In the genomic region with DNA sequence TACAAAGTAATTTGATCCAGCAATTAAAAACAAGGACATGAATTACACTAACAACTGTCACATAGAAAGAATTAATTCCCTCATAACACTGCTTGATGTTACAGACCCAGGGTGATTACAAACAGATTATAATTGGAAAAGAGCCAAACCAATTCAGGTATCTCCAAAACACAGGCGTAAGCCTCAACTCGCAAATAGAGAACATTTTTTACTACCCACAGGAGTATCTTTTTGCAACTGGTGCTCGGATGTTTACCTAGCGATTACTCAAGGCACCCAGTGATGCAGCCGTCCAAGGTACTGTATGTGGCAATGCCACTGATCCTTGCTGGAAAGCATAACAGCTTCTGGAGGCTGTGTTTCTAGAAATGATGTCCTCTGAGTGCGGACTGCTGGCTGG, we compare ENCODE assay signal across 1 cellular context.
TF ChIP-seq lines count a peak whose summit lies in the region.

No MANE protein-coding gene starts in this region.

TF ChIP-seq in HepG2, 621 proteins besides CTCF, POLR2A, EP300 and RAD21 (continued from another document and continues in another):
- TF ChIP-seq, protein P1, sequence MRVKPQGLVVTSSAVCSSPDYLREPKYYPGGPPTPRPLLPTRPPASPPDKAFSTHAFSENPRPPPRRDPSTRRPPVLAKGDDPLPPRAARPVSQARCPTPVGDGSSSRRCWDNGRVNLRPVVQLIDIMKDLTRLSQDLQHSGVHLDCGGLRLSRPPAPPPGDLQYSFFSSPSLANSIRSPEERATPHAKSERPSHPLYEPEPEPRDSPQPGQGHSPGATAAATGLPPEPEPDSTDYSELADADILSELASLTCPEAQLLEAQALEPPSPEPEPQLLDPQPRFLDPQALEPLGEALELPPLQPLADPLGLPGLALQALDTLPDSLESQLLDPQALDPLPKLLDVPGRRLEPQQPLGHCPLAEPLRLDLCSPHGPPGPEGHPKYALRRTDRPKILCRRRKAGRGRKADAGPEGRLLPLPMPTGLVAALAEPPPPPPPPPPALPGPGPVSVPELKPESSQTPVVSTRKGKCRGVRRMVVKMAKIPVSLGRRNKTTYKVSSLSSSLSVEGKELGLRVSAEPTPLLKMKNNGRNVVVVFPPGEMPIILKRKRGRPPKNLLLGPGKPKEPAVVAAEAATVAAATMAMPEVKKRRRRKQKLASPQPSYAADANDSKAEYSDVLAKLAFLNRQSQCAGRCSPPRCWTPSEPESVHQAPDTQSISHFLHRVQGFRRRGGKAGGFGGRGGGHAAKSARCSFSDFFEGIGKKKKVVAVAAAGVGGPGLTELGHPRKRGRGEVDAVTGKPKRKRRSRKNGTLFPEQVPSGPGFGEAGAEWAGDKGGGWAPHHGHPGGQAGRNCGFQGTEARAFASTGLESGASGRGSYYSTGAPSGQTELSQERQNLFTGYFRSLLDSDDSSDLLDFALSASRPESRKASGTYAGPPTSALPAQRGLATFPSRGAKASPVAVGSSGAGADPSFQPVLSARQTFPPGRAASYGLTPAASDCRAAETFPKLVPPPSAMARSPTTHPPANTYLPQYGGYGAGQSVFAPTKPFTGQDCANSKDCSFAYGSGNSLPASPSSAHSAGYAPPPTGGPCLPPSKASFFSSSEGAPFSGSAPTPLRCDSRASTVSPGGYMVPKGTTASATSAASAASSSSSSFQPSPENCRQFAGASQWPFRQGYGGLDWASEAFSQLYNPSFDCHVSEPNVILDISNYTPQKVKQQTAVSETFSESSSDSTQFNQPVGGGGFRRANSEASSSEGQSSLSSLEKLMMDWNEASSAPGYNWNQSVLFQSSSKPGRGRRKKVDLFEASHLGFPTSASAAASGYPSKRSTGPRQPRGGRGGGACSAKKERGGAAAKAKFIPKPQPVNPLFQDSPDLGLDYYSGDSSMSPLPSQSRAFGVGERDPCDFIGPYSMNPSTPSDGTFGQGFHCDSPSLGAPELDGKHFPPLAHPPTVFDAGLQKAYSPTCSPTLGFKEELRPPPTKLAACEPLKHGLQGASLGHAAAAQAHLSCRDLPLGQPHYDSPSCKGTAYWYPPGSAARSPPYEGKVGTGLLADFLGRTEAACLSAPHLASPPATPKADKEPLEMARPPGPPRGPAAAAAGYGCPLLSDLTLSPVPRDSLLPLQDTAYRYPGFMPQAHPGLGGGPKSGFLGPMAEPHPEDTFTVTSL (CRISPR knock-in tag; IDR thresholded peaks at IDR 0.05; ENCODE audit: borderline replicate concordance) = peak; percentile 72
- TF ChIP-seq ZFP37 (CRISPR knock-in tag; IDR thresholded peaks at IDR 0.05; ENCODE audit: borderline replicate concordance) (no peak), REPIN1 (CRISPR knock-in tag; IDR thresholded peaks at IDR 0.05; ENCODE audit: borderline replicate concordance, low read depth) (no peak), KDM1A (CRISPR knock-in tag; IDR thresholded peaks at IDR 0.05) (peak; percentile 58; the same call in 1 of the 2 replicates), ZSCAN22 (CRISPR knock-in tag; IDR thresholded peaks at IDR 0.05) (no peak), ZNF296 (CRISPR knock-in tag; conservative IDR thresholded peaks at IDR 0.05) (no peak), ZNF333 (CRISPR knock-in tag; IDR thresholded peaks at IDR 0.05; ENCODE audit: borderline replicate concordance) (no peak), CREM (IDR thresholded peaks at IDR 0.05) (no peak), CREM (CRISPR knock-in tag; IDR thresholded peaks at IDR 0.05) (no peak), ZNF660 (CRISPR knock-in tag; IDR thresholded peaks at IDR 0.05; ENCODE audit: borderline replicate concordance, low read depth) (no peak), ZNF143 (CRISPR knock-in tag; IDR thresholded peaks at IDR 0.05) (no peak), ZNF382 (CRISPR knock-in tag; IDR thresholded peaks at IDR 0.05; ENCODE audit: borderline replicate concordance) (no peak), ISX (CRISPR knock-in tag; conservative IDR thresholded peaks at IDR 0.05) (no peak), ZNF383 (CRISPR knock-in tag; IDR thresholded peaks at IDR 0.05; ENCODE audit: borderline replicate concordance) (no peak), SALL1 (CRISPR knock-in tag; IDR thresholded peaks at IDR 0.05) (no peak; the same call in 1 of the 2 replicates), FOXA1 (IDR thresholded peaks at IDR 0.05) (no peak), FOXA1 (CRISPR knock-in tag; IDR thresholded peaks at IDR 0.05) (peak; percentile 93), ZNF343 (CRISPR knock-in tag; IDR thresholded peaks at IDR 0.05) (no peak), LCORL (IDR thresholded peaks at IDR 0.05) (no peak), LCORL (CRISPR knock-in tag; IDR thresholded peaks at IDR 0.05) (0 out of 2 replicates have a peak, but pooled peaks have one; percentile 25), RFX1 (IDR thresholded peaks at IDR 0.05) (no peak), BHLHE40 (IDR thresholded peaks at IDR 0.05; ENCODE audit: low read length) (no peak), MIER3 (CRISPR knock-in tag; IDR thresholded peaks at IDR 0.05; ENCODE audit: borderline replicate concordance) (peak; percentile 37; the same call in 1 of the 2 replicates), SP4 (CRISPR knock-in tag; IDR thresholded peaks at IDR 0.05) (no peak), GABPB1 (CRISPR knock-in tag; IDR thresholded peaks at IDR 0.05) (no peak), ZNF777 (CRISPR knock-in tag; IDR thresholded peaks at IDR 0.05) (no peak), GATAD1 (CRISPR knock-in tag; IDR thresholded peaks at IDR 0.05) (no peak), ISL2 (CRISPR knock-in tag; IDR thresholded peaks at IDR 0.05) (no peak), THYN1 (CRISPR knock-in tag; IDR thresholded peaks at IDR 0.05; ENCODE audit: borderline replicate concordance, low read depth) (no peak), EEA1 (CRISPR knock-in tag; IDR thresholded peaks at IDR 0.05; ENCODE audit: borderline replicate concordance) (no peak)
- TF ChIP-seq, protein P2, sequence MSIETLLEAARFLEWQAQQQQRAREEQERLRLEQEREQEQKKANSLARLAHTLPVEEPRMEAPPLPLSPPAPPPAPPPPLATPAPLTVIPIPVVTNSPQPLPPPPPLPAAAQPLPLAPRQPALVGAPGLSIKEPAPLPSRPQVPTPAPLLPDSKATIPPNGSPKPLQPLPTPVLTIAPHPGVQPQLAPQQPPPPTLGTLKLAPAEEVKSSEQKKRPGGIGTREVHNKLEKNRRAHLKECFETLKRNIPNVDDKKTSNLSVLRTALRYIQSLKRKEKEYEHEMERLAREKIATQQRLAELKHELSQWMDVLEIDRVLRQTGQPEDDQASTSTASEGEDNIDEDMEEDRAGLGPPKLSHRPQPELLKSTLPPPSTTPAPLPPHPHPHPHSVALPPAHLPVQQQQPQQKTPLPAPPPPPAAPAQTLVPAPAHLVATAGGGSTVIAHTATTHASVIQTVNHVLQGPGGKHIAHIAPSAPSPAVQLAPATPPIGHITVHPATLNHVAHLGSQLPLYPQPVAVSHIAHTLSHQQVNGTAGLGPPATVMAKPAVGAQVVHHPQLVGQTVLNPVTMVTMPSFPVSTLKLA (IDR thresholded peaks at IDR 0.05) = no peak
- TF ChIP-seq, protein P3, sequence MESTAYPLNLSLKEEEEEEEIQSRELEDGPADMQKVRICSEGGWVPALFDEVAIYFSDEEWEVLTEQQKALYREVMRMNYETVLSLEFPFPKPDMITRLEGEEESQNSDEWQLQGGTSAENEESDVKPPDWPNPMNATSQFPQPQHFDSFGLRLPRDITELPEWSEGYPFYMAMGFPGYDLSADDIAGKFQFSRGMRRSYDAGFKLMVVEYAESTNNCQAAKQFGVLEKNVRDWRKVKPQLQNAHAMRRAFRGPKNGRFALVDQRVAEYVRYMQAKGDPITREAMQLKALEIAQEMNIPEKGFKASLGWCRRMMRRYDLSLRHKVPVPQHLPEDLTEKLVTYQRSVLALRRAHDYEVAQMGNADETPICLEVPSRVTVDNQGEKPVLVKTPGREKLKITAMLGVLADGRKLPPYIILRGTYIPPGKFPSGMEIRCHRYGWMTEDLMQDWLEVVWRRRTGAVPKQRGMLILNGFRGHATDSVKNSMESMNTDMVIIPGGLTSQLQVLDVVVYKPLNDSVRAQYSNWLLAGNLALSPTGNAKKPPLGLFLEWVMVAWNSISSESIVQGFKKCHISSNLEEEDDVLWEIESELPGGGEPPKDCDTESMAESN (CRISPR knock-in tag; conservative IDR thresholded peaks at IDR 0.05) = no peak
- TF ChIP-seq, protein P4, sequence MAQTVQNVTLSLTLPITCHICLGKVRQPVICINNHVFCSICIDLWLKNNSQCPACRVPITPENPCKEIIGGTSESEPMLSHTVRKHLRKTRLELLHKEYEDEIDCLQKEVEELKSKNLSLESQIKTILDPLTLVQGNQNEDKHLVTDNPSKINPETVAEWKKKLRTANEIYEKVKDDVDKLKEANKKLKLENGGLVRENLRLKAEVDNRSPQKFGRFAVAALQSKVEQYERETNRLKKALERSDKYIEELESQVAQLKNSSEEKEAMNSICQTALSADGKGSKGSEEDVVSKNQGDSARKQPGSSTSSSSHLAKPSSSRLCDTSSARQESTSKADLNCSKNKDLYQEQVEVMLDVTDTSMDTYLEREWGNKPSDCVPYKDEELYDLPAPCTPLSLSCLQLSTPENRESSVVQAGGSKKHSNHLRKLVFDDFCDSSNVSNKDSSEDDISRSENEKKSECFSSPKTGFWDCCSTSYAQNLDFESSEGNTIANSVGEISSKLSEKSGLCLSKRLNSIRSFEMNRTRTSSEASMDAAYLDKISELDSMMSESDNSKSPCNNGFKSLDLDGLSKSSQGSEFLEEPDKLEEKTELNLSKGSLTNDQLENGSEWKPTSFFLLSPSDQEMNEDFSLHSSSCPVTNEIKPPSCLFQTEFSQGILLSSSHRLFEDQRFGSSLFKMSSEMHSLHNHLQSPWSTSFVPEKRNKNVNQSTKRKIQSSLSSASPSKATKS (CRISPR knock-in tag; IDR thresholded peaks at IDR 0.05) = no peak
- TF ChIP-seq, protein P5, sequence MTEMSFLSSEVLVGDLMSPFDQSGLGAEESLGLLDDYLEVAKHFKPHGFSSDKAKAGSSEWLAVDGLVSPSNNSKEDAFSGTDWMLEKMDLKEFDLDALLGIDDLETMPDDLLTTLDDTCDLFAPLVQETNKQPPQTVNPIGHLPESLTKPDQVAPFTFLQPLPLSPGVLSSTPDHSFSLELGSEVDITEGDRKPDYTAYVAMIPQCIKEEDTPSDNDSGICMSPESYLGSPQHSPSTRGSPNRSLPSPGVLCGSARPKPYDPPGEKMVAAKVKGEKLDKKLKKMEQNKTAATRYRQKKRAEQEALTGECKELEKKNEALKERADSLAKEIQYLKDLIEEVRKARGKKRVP (CRISPR knock-in tag; IDR thresholded peaks at IDR 0.05) = no peak
- TF ChIP-seq, protein P6, sequence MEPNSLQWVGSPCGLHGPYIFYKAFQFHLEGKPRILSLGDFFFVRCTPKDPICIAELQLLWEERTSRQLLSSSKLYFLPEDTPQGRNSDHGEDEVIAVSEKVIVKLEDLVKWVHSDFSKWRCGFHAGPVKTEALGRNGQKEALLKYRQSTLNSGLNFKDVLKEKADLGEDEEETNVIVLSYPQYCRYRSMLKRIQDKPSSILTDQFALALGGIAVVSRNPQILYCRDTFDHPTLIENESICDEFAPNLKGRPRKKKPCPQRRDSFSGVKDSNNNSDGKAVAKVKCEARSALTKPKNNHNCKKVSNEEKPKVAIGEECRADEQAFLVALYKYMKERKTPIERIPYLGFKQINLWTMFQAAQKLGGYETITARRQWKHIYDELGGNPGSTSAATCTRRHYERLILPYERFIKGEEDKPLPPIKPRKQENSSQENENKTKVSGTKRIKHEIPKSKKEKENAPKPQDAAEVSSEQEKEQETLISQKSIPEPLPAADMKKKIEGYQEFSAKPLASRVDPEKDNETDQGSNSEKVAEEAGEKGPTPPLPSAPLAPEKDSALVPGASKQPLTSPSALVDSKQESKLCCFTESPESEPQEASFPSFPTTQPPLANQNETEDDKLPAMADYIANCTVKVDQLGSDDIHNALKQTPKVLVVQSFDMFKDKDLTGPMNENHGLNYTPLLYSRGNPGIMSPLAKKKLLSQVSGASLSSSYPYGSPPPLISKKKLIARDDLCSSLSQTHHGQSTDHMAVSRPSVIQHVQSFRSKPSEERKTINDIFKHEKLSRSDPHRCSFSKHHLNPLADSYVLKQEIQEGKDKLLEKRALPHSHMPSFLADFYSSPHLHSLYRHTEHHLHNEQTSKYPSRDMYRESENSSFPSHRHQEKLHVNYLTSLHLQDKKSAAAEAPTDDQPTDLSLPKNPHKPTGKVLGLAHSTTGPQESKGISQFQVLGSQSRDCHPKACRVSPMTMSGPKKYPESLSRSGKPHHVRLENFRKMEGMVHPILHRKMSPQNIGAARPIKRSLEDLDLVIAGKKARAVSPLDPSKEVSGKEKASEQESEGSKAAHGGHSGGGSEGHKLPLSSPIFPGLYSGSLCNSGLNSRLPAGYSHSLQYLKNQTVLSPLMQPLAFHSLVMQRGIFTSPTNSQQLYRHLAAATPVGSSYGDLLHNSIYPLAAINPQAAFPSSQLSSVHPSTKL (CRISPR knock-in tag; IDR thresholded peaks at IDR 0.05) = peak; percentile 72
- TF ChIP-seq, protein P7, sequence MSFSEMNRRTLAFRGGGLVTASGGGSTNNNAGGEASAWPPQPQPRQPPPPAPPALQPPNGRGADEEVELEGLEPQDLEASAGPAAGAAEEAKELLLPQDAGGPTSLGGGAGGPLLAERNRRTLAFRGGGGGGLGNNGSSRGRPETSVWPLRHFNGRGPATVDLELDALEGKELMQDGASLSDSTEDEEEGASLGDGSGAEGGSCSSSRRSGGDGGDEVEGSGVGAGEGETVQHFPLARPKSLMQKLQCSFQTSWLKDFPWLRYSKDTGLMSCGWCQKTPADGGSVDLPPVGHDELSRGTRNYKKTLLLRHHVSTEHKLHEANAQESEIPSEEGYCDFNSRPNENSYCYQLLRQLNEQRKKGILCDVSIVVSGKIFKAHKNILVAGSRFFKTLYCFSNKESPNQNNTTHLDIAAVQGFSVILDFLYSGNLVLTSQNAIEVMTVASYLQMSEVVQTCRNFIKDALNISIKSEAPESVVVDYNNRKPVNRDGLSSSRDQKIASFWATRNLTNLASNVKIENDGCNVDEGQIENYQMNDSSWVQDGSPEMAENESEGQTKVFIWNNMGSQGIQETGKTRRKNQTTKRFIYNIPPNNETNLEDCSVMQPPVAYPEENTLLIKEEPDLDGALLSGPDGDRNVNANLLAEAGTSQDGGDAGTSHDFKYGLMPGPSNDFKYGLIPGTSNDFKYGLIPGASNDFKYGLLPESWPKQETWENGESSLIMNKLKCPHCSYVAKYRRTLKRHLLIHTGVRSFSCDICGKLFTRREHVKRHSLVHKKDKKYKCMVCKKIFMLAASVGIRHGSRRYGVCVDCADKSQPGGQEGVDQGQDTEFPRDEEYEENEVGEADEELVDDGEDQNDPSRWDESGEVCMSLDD (CRISPR knock-in tag; IDR thresholded peaks at IDR 0.05; ENCODE audit: borderline replicate concordance) = no peak
- TF ChIP-seq, protein P8, sequence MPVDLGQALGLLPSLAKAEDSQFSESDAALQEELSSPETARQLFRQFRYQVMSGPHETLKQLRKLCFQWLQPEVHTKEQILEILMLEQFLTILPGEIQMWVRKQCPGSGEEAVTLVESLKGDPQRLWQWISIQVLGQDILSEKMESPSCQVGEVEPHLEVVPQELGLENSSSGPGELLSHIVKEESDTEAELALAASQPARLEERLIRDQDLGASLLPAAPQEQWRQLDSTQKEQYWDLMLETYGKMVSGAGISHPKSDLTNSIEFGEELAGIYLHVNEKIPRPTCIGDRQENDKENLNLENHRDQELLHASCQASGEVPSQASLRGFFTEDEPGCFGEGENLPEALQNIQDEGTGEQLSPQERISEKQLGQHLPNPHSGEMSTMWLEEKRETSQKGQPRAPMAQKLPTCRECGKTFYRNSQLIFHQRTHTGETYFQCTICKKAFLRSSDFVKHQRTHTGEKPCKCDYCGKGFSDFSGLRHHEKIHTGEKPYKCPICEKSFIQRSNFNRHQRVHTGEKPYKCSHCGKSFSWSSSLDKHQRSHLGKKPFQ (CRISPR knock-in tag; IDR thresholded peaks at IDR 0.05; ENCODE audit: insufficient replicate concordance) = no peak
- TF ChIP-seq, protein P9, sequence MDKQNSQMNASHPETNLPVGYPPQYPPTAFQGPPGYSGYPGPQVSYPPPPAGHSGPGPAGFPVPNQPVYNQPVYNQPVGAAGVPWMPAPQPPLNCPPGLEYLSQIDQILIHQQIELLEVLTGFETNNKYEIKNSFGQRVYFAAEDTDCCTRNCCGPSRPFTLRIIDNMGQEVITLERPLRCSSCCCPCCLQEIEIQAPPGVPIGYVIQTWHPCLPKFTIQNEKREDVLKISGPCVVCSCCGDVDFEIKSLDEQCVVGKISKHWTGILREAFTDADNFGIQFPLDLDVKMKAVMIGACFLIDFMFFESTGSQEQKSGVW (CRISPR knock-in tag; IDR thresholded peaks at IDR 0.05; ENCODE audit: borderline replicate concordance) = no peak
